ENCODE assay signal across 22 cellular contexts in the genomic region with DNA sequence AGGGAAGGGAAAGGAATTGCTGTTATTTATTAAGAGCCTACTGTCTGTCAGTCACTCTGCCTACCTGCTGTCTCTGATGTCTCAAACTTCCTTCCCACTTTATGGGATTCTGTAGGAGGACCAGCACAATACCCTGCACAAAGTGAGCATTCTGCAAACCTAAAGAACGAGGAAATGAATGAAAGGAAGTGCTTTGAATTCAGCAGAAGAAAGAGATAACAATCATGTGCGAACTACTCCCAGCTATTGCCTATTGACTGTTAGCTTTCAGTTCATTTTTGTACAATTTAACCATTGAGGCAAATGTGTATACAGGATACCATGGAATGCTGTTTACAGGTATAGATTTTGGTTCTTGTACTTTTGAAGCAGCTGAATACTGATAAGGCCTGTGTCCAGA.
A peak's percentile ranks its signal among the peaks of the same experiment; 100 is the strongest.
DNase-seq lines count a peak whose midpoint lies in the region; ATAC-seq, FAIRE-seq and TF ChIP-seq lines count a peak whose summit lies in the region.
"Had no signal": no experiment of that assay in that cellular context is flagged by ENCODE, and none has a peak within 500 bp of the region (broad histone marks: within the 10 kb centered on the region; RNA-seq: fewer than 3 reads in every experiment).

No MANE protein-coding gene starts in this region.

- ATAC-seq in CD8-positive, alpha-beta T cell, result peak; percentile 29
- no peak for ATAC-seq in activated T-helper 17 cell treated with anti-CD3 and anti-CD28 coated beads, Interleukin-2, amount 50 U/mL, for 72 hours (replicated peaks)
- ATAC-seq in mucosa of descending colon, result peak; percentile 77
- no peak for ATAC-seq in HG02678 (IDR thresholded peaks at IDR 0.05; ENCODE audit: unreplicated experiment)
- no peak for ATAC-seq in lower lobe of right lung
- ATAC-seq: PC-3 had no signal

- peaks cover 13% of the 10 kb centered on the region for H3K4me1 ChIP-seq in CD8-positive, alpha-beta T cell (ENCODE audit: insufficient read depth, low read length)
- H3K4me1 ChIP-seq in mucosa of descending colon (ENCODE audit: low read depth), result no peaks in the 10 kb centered on the region
- H3K4me1 ChIP-seq in lower lobe of right lung, result peaks cover 25% of the 10 kb centered on the region
- H3K4me1 ChIP-seq: SJSA1 had no signal

- no peaks in the 10 kb centered on the region for H3K27me3 Mint-ChIP-seq in CD8-positive, alpha-beta T cell (ENCODE audit: low read depth)
- H3K27me3 Mint-ChIP-seq in activated T-helper 17 cell treated with anti-CD3 and anti-CD28 coated beads, Interleukin-2, amount 50 U/mL, for 72 hours, result no peaks in the 10 kb centered on the region
- H3K27me3 Mint-ChIP-seq: activated B cell treated with CpG ODN at 0.5 μM for 24 hours, memory B cell had no signal

- H3K4me3 Mint-ChIP-seq in CD8-positive, alpha-beta T cell, result peak overlapping the region; percentile 11
- H3K4me3 Mint-ChIP-seq in activated T-helper 17 cell treated with anti-CD3 and anti-CD28 coated beads, Interleukin-2, amount 50 U/mL, for 72 hours, result no peak overlapping the region
- H3K4me3 Mint-ChIP-seq: activated B cell treated with CpG ODN at 0.5 μM for 24 hours, memory B cell had no signal

- intact Hi-C loops in CD8-positive, alpha-beta T cell (cut with DNase I, micrococcal nuclease), result no loop called here
- intact Hi-C loops in mucosa of descending colon (cut with DNase I, micrococcal nuclease) (no loop called here), lower lobe of right lung (cut with DNase I) (no loop called here)

- DNase-seq in CD8-positive, alpha-beta T cell, result no peak
- DNase-seq in GM12891 (ENCODE audit: insufficient read length, low spot score), result no peak
- DNase-seq in mucosa of descending colon, result no peak
- no peak for DNase-seq in activated T-cell treated with anti-CD3 and anti-CD28 coated beads, Interleukin-2, amount 50 U/mL, for 48 hours
- no peak for DNase-seq in lower lobe of right lung
- DNase-seq: activated B cell treated with CpG ODN at 0.5 μM for 24 hours; amniotic stem cell; DMS79; foreskin melanocyte; H7; KG1; kidney glomerular epithelial cell; NCI-H187; NCI-H345; PC-3; spleen; stimulated activated CD4-positive, alpha-beta T cell treated with anti-CD3 and anti-CD28 coated beads, Interleukin-4, amount 100 ng/mL, for 24 hours had no signal

- TF ChIP-seq CTCF in CD8-positive, alpha-beta T cell (IDR thresholded peaks at IDR 0.05), result no peak
- no peak for TF ChIP-seq CTCF in mucosa of descending colon (IDR thresholded peaks at IDR 0.05)
- no peak for TF ChIP-seq CTCF in lower lobe of right lung (IDR thresholded peaks at IDR 0.05)

- no peak overlapping the region for H3K4me3 ChIP-seq in CD8-positive, alpha-beta T cell (ENCODE audit: low read depth, low read length)
- H3K4me3 ChIP-seq in mucosa of descending colon (no peak overlapping the region), lower lobe of right lung (no peak overlapping the region)
- H3K4me3 ChIP-seq: cardiac muscle cell, SJSA1, spleen had no signal

- no peak for TF ChIP-seq POLR2A in GM12891 (IDR thresholded peaks at IDR 0.05; ENCODE audit: low read depth, low read length)

- no peaks in the 10 kb centered on the region for H3K9me3 ChIP-seq in CD8-positive, alpha-beta T cell (ENCODE audit: low read length)
- no peaks in the 10 kb centered on the region for H3K9me3 ChIP-seq in mucosa of descending colon
- H3K9me3 ChIP-seq in lower lobe of right lung, result no peaks in the 10 kb centered on the region
- H3K9me3 ChIP-seq: SJSA1, spleen had no signal

- no peak overlapping the region for H3K27ac Mint-ChIP-seq in CD8-positive, alpha-beta T cell
- H3K27ac Mint-ChIP-seq in activated T-helper 17 cell treated with anti-CD3 and anti-CD28 coated beads, Interleukin-2, amount 50 U/mL, for 72 hours, result peak overlapping the region; percentile 0
- H3K27ac Mint-ChIP-seq: activated B cell treated with CpG ODN at 0.5 μM for 24 hours, memory B cell had no signal

- no peak overlapping the region for H3K27ac ChIP-seq in CD8-positive, alpha-beta T cell (ENCODE audit: low read depth, low read length)
- H3K27ac ChIP-seq in lower lobe of right lung, result no peak overlapping the region
- H3K27ac ChIP-seq: cardiac muscle cell, SJSA1 had no signal

- peak; percentile 55 for FAIRE-seq in GM12891 (lab: Jason Lieb, UNC)

- POLR2A ChIA-PET in CD8-positive, alpha-beta T cell (lab: Charles Lee), result interaction anchor here (0.8 kb wide), 1 partner anchor 11 kb away, joined by 3 read pairs; no protein-coding TSS in a partner anchor

- CTCF ChIA-PET in CD8-positive, alpha-beta T cell (lab: Charles Lee), result interaction anchor here (1.7 kb wide), 1 partner anchor 53 kb away, joined by 4 read pairs; no protein-coding TSS in a partner anchor

- peaks cover 4% of the 10 kb centered on the region for H3K36me3 Mint-ChIP-seq in CD8-positive, alpha-beta T cell
- H3K36me3 Mint-ChIP-seq in activated T-helper 17 cell treated with anti-CD3 and anti-CD28 coated beads, Interleukin-2, amount 50 U/mL, for 72 hours (ENCODE audit: low read depth), result no peaks in the 10 kb centered on the region

- H3K4me1 Mint-ChIP-seq in CD8-positive, alpha-beta T cell (ENCODE audit: low read depth), result peaks cover 33% of the 10 kb centered on the region
- H3K4me1 Mint-ChIP-seq in activated T-helper 17 cell treated with anti-CD3 and anti-CD28 coated beads, Interleukin-2, amount 50 U/mL, for 72 hours, result peaks cover 16% of the 10 kb centered on the region
- H3K4me1 Mint-ChIP-seq: activated B cell treated with CpG ODN at 0.5 μM for 24 hours had no signal

- H3K27me3 ChIP-seq in CD8-positive, alpha-beta T cell (ENCODE audit: insufficient read depth, low read length), result no peaks in the 10 kb centered on the region
- no peaks in the 10 kb centered on the region for H3K27me3 ChIP-seq in lower lobe of right lung (ENCODE audit: low read depth)
- H3K27me3 ChIP-seq: cardiac muscle cell, SJSA1, spleen had no signal

- no peaks in the 10 kb centered on the region for H3K9me3 Mint-ChIP-seq in CD8-positive, alpha-beta T cell
- no peaks in the 10 kb centered on the region for H3K9me3 Mint-ChIP-seq in activated T-helper 17 cell treated with anti-CD3 and anti-CD28 coated beads, Interleukin-2, amount 50 U/mL, for 72 hours
- H3K9me3 Mint-ChIP-seq: activated B cell treated with CpG ODN at 0.5 μM for 24 hours, memory B cell had no signal

- no peaks in the 10 kb centered on the region for H3K36me3 ChIP-seq in CD8-positive, alpha-beta T cell (ENCODE audit: insufficient read depth, low read length)
- H3K36me3 ChIP-seq in mucosa of descending colon (ENCODE audit: low read depth) (no peaks in the 10 kb centered on the region), lower lobe of right lung (no peaks in the 10 kb centered on the region)
- H3K36me3 ChIP-seq: cardiac muscle cell, SJSA1, spleen had no signal

TF ChIP-seq in GM12891, 5 proteins besides CTCF, POLR2A, EP300 and RAD21:
- TF ChIP-seq POLR2AphosphoS5 (IDR thresholded peaks at IDR 0.05; ENCODE audit: low read depth, low read length), result no peak
- no peak for TF ChIP-seq TAF1 (IDR thresholded peaks at IDR 0.05; ENCODE audit: low read depth, low read length)

Comparison
In these comparisons a context has a peak if more than half of its experiments do, and no peak if none do; other contexts are left out.
1. ATAC-seq: peak in CD8-positive, alpha-beta T cell (single experiment) and mucosa of descending colon (single experiment); none in activated T-helper 17 cell treated with anti-CD3 and anti-CD28 coated beads, Interleukin-2, amount 50 U/mL, for 72 hours (single experiment), HG02678 (single experiment) and lower lobe of right lung (0 of 2).